Comparison of ENCODE assay signal across 8 cellular contexts in genomic region chr1:243421784-243422183, GRCh38.
DNase-seq lines count a peak whose midpoint lies in the region; TF ChIP-seq lines count a peak whose summit lies in the region.

No MANE protein-coding gene starts in this region.

- no peaks in the 10 kb centered on the region for H3K9me3 Mint-ChIP-seq in type B pancreatic cell

- no peak for TF ChIP-seq CTCF in epithelial cell of esophagus (IDR thresholded peaks at IDR 0.05; ENCODE audit: insufficient read depth, low read depth, low read length, missing control alignments)
- no peak for TF ChIP-seq CTCF in type B pancreatic cell (conservative IDR thresholded peaks at IDR 0.05)

- peaks cover 11% of the 10 kb centered on the region for H3K4me1 Mint-ChIP-seq in type B pancreatic cell (ENCODE audit: unreplicated experiment)

- CTCF ChIA-PET in HEK293T (lab: Yijun Ruan, JAX), result no interaction called here

- intact Hi-C loops in posterior cingulate gyrus (cut with DNase I), result loop anchor here (10.0 kb wide), 1 partner anchor 77 kb away; no protein-coding TSS in a partner anchor

- no peak overlapping the region for H3K27ac Mint-ChIP-seq in type B pancreatic cell

- no peak overlapping the region for H3K4me3 Mint-ChIP-seq in type B pancreatic cell

- H3K27me3 Mint-ChIP-seq in type B pancreatic cell, result no peaks in the 10 kb centered on the region

- H3K4me3 ChIP-seq in epithelial cell of esophagus (ENCODE audit: low read length), result no peak overlapping the region

- H3K36me3 Mint-ChIP-seq in type B pancreatic cell, result peaks cover 7% of the 10 kb centered on the region

- DNase-seq in GM04504 (ENCODE audit: low read depth) (peak; percentile 13), HEK293T (ENCODE audit: extremely low spot score) (peak; percentile 49), NCI-H1436 (lab: John Stamatoyannopoulos, UW) (peak; percentile 64), epithelial cell of esophagus (ENCODE audit: low read depth) (peak; percentile 77), posterior cingulate gyrus (peak; percentile 28 to 93 (median 56)), cerebellar nuclear complex (lab: John Stamatoyannopoulos, UW) (no peak), type B pancreatic cell (ENCODE audit: extremely low spot score, unreplicated experiment) (no peak)
- DNase-seq in activated CD4-positive, alpha-beta T cell treated with anti-CD3 and anti-CD28 coated beads for 4 hours, result peak; percentile 31 to 34

- POLR2A ChIA-PET in HEK293T (lab: Yijun Ruan, JAX), result no interaction called here

TF ChIP-seq in HEK293T, 16 proteins besides CTCF, POLR2A, EP300 and RAD21:
- TF ChIP-seq ARNT (IDR thresholded peaks at IDR 0.05) (no peak), FOXM1 (IDR thresholded peaks at IDR 0.05; ENCODE audit: borderline replicate concordance) (no peak), HDGF (IDR thresholded peaks at IDR 0.05; ENCODE audit: borderline replicate concordance) (no peak), SUZ12 (IDR thresholded peaks at IDR 0.05) (no peak), BHLHE40 (IDR thresholded peaks at IDR 0.05; ENCODE audit: borderline replicate concordance) (no peak), FOXA1 (IDR thresholded peaks at IDR 0.05) (no peak), ZNF384 (IDR thresholded peaks at IDR 0.05) (no peak), NFRKB (IDR thresholded peaks at IDR 0.05) (no peak), L3MBTL2 (conservative IDR thresholded peaks at IDR 0.05) (no peak)
- TF ChIP-seq, protein P1, sequence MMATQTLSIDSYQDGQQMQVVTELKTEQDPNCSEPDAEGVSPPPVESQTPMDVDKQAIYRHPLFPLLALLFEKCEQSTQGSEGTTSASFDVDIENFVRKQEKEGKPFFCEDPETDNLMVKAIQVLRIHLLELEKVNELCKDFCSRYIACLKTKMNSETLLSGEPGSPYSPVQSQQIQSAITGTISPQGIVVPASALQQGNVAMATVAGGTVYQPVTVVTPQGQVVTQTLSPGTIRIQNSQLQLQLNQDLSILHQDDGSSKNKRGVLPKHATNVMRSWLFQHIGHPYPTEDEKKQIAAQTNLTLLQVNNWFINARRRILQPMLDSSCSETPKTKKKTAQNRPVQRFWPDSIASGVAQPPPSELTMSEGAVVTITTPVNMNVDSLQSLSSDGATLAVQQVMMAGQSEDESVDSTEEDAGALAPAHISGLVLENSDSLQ (IDR thresholded peaks at IDR 0.05), result no peak

Comparison
In these comparisons a context has a peak if more than half of its experiments do, and no peak if none do; other contexts are left out.
1. DNase-seq: peak in GM04504 (single experiment), HEK293T (single experiment), NCI-H1436 (single experiment), activated CD4-positive, alpha-beta T cell treated with anti-CD3 and anti-CD28 coated beads for 4 hours (2 of 2), epithelial cell of esophagus (single experiment) and posterior cingulate gyrus (10 of 10); none in cerebellar nuclear complex (0 of 2) and type B pancreatic cell (single experiment).